ENCODE assay signal across 38 cellular contexts in the genomic region with DNA sequence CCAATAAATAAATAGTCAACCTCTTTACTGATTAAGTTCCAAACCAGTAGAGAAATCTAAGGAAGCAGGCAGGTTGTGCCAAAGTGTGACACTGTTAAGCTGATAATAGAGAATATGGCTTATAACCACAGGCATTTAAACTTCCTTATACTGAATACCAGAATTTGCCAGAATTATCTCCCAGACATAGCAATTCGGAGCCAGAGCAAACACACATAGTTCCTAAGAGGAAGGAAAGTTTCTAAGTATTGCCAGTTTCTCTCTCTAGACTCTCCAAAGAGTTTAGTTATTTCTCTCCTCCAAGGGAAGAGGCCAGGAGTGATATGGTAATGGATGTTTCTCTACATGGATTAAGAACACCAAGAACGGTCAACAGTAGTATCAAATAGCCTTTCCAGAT.
"Had no signal": no experiment of that assay in that cellular context is flagged by ENCODE, and none has a peak within 500 bp of the region (broad histone marks: within the 10 kb centered on the region; RNA-seq: fewer than 3 reads in every experiment).

No MANE protein-coding gene starts in this region.

- H3K4me1 Mint-ChIP-seq: activated CD4-positive, alpha-beta memory T cell treated with anti-CD3 and anti-CD28 coated beads, Interleukin-2, amount 10 ng/mL, durations not matched to agents 7 days and 5 days; activated CD4-positive, alpha-beta T cell treated with anti-CD3 and anti-CD28 coated beads, Interleukin-2, amount 10 ng/mL, durations not matched to agents 7 days and 5 days; activated CD8-positive, alpha-beta memory T cell treated with anti-CD3 and anti-CD28 coated beads, Interleukin-2, amount 10 ng/mL, durations not matched to agents 7 days and 5 days; activated naive CD4-positive, alpha-beta T cell treated with anti-CD3 and anti-CD28 coated beads, Interleukin-2, amount 10 ng/mL, durations not matched to agents 7 days and 5 days; activated naive CD4-positive, alpha-beta T cell treated with anti-CD3 and anti-CD28 coated beads, Interleukin-2, amount 50 U/mL, for 24 hours; activated naive CD8-positive, alpha-beta T cell treated with anti-CD3 and anti-CD28 coated beads, Interleukin-2, amount 10 ng/mL, durations not matched to agents 7 days and 5 days; brain; central memory CD8-positive, alpha-beta T cell; WTC11 had no signal

- H3K9me3 ChIP-seq: ascending aorta had no signal

- H3K36me3 Mint-ChIP-seq: activated CD8-positive, alpha-beta memory T cell treated with anti-CD3 and anti-CD28 coated beads, Interleukin-2, amount 10 ng/mL, durations not matched to agents 7 days and 5 days; activated naive CD4-positive, alpha-beta T cell treated with anti-CD3 and anti-CD28 coated beads, Interleukin-2, amount 10 ng/mL, durations not matched to agents 7 days and 5 days; activated naive CD4-positive, alpha-beta T cell treated with anti-CD3 and anti-CD28 coated beads, Interleukin-2, amount 50 U/mL, for 24 hours; activated naive CD8-positive, alpha-beta T cell; activated naive CD8-positive, alpha-beta T cell treated with anti-CD3 and anti-CD28 coated beads, Interleukin-2, amount 10 ng/mL, durations not matched to agents 7 days and 5 days; brain had no signal

- H3K4me3 ChIP-seq: ascending aorta, cardiac muscle cell had no signal

- H3K4me3 Mint-ChIP-seq: activated CD4-positive, alpha-beta memory T cell treated with anti-CD3 and anti-CD28 coated beads, Interleukin-2, amount 10 ng/mL, durations not matched to agents 7 days and 5 days; activated CD4-positive, alpha-beta T cell treated with anti-CD3 and anti-CD28 coated beads for 36 hours; activated CD4-positive, alpha-beta T cell treated with anti-CD3 and anti-CD28 coated beads, Interleukin-2, amount 10 ng/mL, durations not matched to agents 7 days and 5 days; activated CD8-positive, alpha-beta memory T cell treated with anti-CD3 and anti-CD28 coated beads, Interleukin-2, amount 10 ng/mL, durations not matched to agents 7 days and 5 days; activated CD8-positive, alpha-beta T cell treated with anti-CD3 and anti-CD28 coated beads, Interleukin-2, amount 10 ng/mL, durations not matched to agents 7 days and 5 days; activated naive CD4-positive, alpha-beta T cell treated with anti-CD3 and anti-CD28 coated beads, Interleukin-2, amount 10 ng/mL, durations not matched to agents 7 days and 5 days; activated naive CD4-positive, alpha-beta T cell treated with anti-CD3 and anti-CD28 coated beads, Interleukin-2, amount 50 U/mL, for 24 hours; activated naive CD8-positive, alpha-beta T cell; activated naive CD8-positive, alpha-beta T cell treated with anti-CD3 and anti-CD28 coated beads, Interleukin-2, amount 10 ng/mL, durations not matched to agents 7 days and 5 days; activated naive CD8-positive, alpha-beta T cell treated with anti-CD3 and anti-CD28 coated beads, Interleukin-2, amount 50 U/mL, for 24 hours; activated T-cell treated with anti-CD3 and anti-CD28 coated beads, Interleukin-2, amount 50 U/mL, for 24 hours; brain; central memory CD8-positive, alpha-beta T cell; T-helper 1 cell treated with Interleukin-12 subunit alpha and Interleukin-12 subunit beta and Interleukin-4 antibody, amounts not matched to agents 30 μg/mL and 1 μg/mL, for 36 hours; T-helper 2 cell treated with Interferon-gamma antibody and Interleukin-4, amounts not matched to agents 5 μg/mL and 100 μg/mL, for 36 hours; WTC11 had no signal

- ATAC-seq: activated CD4-positive, alpha-beta T cell treated with anti-CD3 and anti-CD28 coated beads for 36 hours; activated CD4-positive, CD25-positive, alpha-beta regulatory T cell treated with anti-CD3 and anti-CD28 coated beads, Interleukin-2, amount 50 U/mL, for 24 hours; activated CD8-positive, alpha-beta memory T cell treated with anti-CD3 and anti-CD28 coated beads, Interleukin-2, amount 10 ng/mL, durations not matched to agents 7 days and 5 days; activated CD8-positive, alpha-beta T cell treated with anti-CD3 and anti-CD28 coated beads, Interleukin-2, amount 10 ng/mL, durations not matched to agents 7 days and 5 days; activated naive CD8-positive, alpha-beta T cell treated with anti-CD3 and anti-CD28 coated beads, Interleukin-2, amount 50 U/mL, for 24 hours; WTC11 had no signal

- H3K9me3 Mint-ChIP-seq: activated CD4-positive, alpha-beta T cell treated with anti-CD3 and anti-CD28 coated beads, Interleukin-2, amount 10 ng/mL, durations not matched to agents 7 days and 5 days; activated naive CD4-positive, alpha-beta T cell treated with anti-CD3 and anti-CD28 coated beads, Interleukin-2, amount 10 ng/mL, durations not matched to agents 7 days and 5 days; activated naive CD4-positive, alpha-beta T cell treated with anti-CD3 and anti-CD28 coated beads, Interleukin-2, amount 50 U/mL, for 24 hours; activated T-cell treated with anti-CD3 and anti-CD28 coated beads, Interleukin-2, amount 50 U/mL, for 24 hours; activated T-helper 2 cell treated with anti-CD3 and anti-CD28 coated beads, Interferon-gamma antibody, Interleukin-2, Interleukin-4, amounts not matched to agents 10 μg/mL and 5 μg/mL and 100 μg/mL, durations not matched to agents 14 hours and 24 hours and 36 hours; central memory CD8-positive, alpha-beta T cell had no signal

- H3K27me3 ChIP-seq: ascending aorta, cardiac muscle cell had no signal

- H3K27ac ChIP-seq: ascending aorta, cardiac muscle cell, VCaP had no signal

- DNase-seq: activated CD4-positive, alpha-beta memory T cell treated with anti-CD3 and anti-CD28 coated beads, Interleukin-2, amount 10 ng/mL, durations not matched to agents 7 days and 5 days; activated CD4-positive, alpha-beta T cell treated with anti-CD3 and anti-CD28 coated beads for 1 hour; activated CD4-positive, alpha-beta T cell treated with anti-CD3 and anti-CD28 coated beads for 36 hours; activated CD4-positive, alpha-beta T cell treated with anti-CD3 and anti-CD28 coated beads for 48 hours; activated CD4-positive, alpha-beta T cell treated with anti-CD3 and anti-CD28 coated beads, Interleukin-2, amount 10 ng/mL, durations not matched to agents 7 days and 5 days; activated CD4-positive, alpha-beta T cell treated with anti-CD3 and anti-CD28 coated beads, Interleukin-2, amount 50 U/mL, for 48 hours; activated CD4-positive, CD25-positive, alpha-beta regulatory T cell; activated CD8-positive, alpha-beta memory T cell treated with anti-CD3 and anti-CD28 coated beads for 24 hours; activated CD8-positive, alpha-beta memory T cell treated with anti-CD3 and anti-CD28 coated beads, Interleukin-2, amount 10 ng/mL, durations not matched to agents 7 days and 5 days; activated CD8-positive, alpha-beta memory T cell treated with anti-CD3 and anti-CD28 coated beads, Interleukin-2, amount 50 U/mL, for 48 hours; activated CD8-positive, alpha-beta T cell treated with anti-CD3 and anti-CD28 coated beads, Interleukin-2, amount 10 ng/mL, durations not matched to agents 7 days and 5 days; activated effector memory CD4-positive, alpha-beta T cell treated with Interleukin-2 at 50 U/mL for 16 hours; activated gamma-delta T cell; activated naive CD4-positive, alpha-beta T cell treated with anti-CD3 and anti-CD28 coated beads, Interleukin-2, amount 10 ng/mL, durations not matched to agents 7 days and 5 days; activated naive CD4-positive, alpha-beta T cell treated with Interleukin-2 at 50 U/mL for 16 hours; activated naive CD8-positive, alpha-beta T cell treated with anti-CD3 and anti-CD28 coated beads, Interleukin-2, amount 10 ng/mL, durations not matched to agents 7 days and 5 days; activated naive CD8-positive, alpha-beta T cell treated with anti-CD3 and anti-CD28 coated beads, Interleukin-2, amount 50 U/mL, for 24 hours; activated T-cell treated with anti-CD3 and anti-CD28 coated beads, Interleukin-2, amount 50 U/mL, for 24 hours; activated T-cell treated with anti-CD3 and anti-CD28 coated beads, Interleukin-2, amount 50 U/mL, for 48 hours; amygdala; anterior cingulate cortex; caudate nucleus; SW 1271; T-helper 1 cell; T-helper 2 cell; T-helper 9 cell had no signal

- H3K36me3 ChIP-seq: ascending aorta, cardiac muscle cell had no signal

- H3K27ac Mint-ChIP-seq: activated CD4-positive, alpha-beta memory T cell treated with anti-CD3 and anti-CD28 coated beads, Interleukin-2, amount 10 ng/mL, durations not matched to agents 7 days and 5 days; activated CD4-positive, alpha-beta T cell treated with anti-CD3 and anti-CD28 coated beads for 36 hours; activated CD4-positive, alpha-beta T cell treated with anti-CD3 and anti-CD28 coated beads, Interleukin-2, amount 10 ng/mL, durations not matched to agents 7 days and 5 days; activated CD8-positive, alpha-beta memory T cell treated with anti-CD3 and anti-CD28 coated beads, Interleukin-2, amount 10 ng/mL, durations not matched to agents 7 days and 5 days; activated CD8-positive, alpha-beta T cell treated with anti-CD3 and anti-CD28 coated beads, Interleukin-2, amount 10 ng/mL, durations not matched to agents 7 days and 5 days; activated naive CD4-positive, alpha-beta T cell treated with anti-CD3 and anti-CD28 coated beads, Interleukin-2, amount 10 ng/mL, durations not matched to agents 7 days and 5 days; activated naive CD4-positive, alpha-beta T cell treated with anti-CD3 and anti-CD28 coated beads, Interleukin-2, amount 50 U/mL, for 24 hours; activated naive CD8-positive, alpha-beta T cell; activated naive CD8-positive, alpha-beta T cell treated with anti-CD3 and anti-CD28 coated beads, Interleukin-2, amount 10 ng/mL, durations not matched to agents 7 days and 5 days; activated naive CD8-positive, alpha-beta T cell treated with anti-CD3 and anti-CD28 coated beads, Interleukin-2, amount 50 U/mL, for 24 hours; activated T-cell treated with anti-CD3 and anti-CD28 coated beads, Interleukin-2, amount 50 U/mL, for 24 hours; activated T-helper 2 cell treated with anti-CD3 and anti-CD28 coated beads, Interferon-gamma antibody, Interleukin-2, Interleukin-4, amounts not matched to agents 10 μg/mL and 5 μg/mL and 100 μg/mL, durations not matched to agents 14 hours and 24 hours and 36 hours; brain; T-helper 1 cell treated with Interleukin-12 subunit alpha and Interleukin-12 subunit beta and Interleukin-4 antibody, amounts not matched to agents 30 μg/mL and 1 μg/mL, for 36 hours; T-helper 2 cell treated with Interferon-gamma antibody and Interleukin-4, amounts not matched to agents 5 μg/mL and 100 μg/mL, for 36 hours; WTC11 had no signal

- H3K27me3 Mint-ChIP-seq: activated CD4-positive, alpha-beta T cell treated with anti-CD3 and anti-CD28 coated beads, Interleukin-2, amount 10 ng/mL, durations not matched to agents 7 days and 5 days; activated CD8-positive, alpha-beta memory T cell treated with anti-CD3 and anti-CD28 coated beads, Interleukin-2, amount 10 ng/mL, durations not matched to agents 7 days and 5 days; activated naive CD4-positive, alpha-beta T cell treated with anti-CD3 and anti-CD28 coated beads, Interleukin-2, amount 10 ng/mL, durations not matched to agents 7 days and 5 days had no signal
